8 cellular contexts compared by ENCODE assay signal in the genomic region with DNA sequence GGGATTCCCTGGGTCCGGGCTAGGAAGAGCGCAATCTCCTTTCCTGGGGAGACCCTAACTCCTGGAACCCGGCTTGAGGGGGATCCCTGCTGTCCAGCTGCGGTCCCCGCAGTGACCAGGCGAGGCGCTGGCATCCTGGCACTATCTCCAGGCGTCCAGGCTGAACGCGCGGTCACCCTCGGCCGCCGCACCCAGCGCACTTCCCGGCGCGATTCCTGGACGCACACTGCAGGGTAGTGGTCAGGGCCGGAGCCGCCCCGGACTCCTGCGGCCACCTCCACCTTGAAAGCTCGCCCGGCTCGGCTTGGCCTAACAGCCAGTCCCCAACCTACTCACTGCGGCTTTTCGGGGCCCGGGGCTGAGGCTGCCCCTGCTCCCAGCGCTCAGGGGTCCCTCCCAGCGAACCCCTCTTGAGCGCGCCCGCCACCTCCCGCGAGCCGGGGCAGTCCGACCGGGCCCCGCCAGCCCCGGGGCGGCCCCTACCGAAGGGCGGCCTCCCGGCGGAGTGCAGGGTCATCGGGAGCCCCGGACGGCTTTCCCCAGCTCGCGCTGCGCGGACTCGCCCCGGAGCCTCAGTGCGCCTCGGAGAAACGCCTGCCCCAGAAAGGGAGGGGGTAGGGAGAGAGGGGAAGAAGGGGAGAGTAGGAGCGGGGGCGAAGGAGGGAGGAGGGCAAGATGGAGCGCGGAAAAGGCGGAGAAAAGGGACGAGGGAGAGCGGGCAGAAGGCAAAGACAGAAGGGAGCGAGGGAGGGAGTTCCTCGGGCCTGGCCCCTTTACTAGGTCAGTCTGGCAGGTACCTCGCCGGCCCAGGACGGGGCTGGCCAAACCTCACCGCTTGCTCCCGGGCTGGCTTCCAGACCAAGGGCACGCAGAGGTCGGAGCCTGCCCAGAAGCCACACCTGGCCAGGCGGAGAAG.
DNase-seq lines count a peak whose midpoint lies in the region; ATAC-seq and TF ChIP-seq lines count a peak whose summit lies in the region.

No MANE protein-coding gene starts in this region.

- H3K4me1 Mint-ChIP-seq in stimulated activated naive B cell treated with anti-CD40 and anti-IgM and Interleukin-4, amounts not matched to agents 10 μg/mL and 1 μg/mL and 100 μg/mL, for 72 hours, result peaks cover 23 to 42% of the 10 kb centered on the region in 2 donors

- no peaks in the 10 kb centered on the region for H3K9me3 Mint-ChIP-seq in stimulated activated naive B cell treated with anti-CD40 and anti-IgM and Interleukin-4, amounts not matched to agents 10 μg/mL and 1 μg/mL and 100 μg/mL, for 72 hours

- peaks cover 12 to 25% of the 10 kb centered on the region in 2 donors for H3K27me3 Mint-ChIP-seq in stimulated activated naive B cell treated with anti-CD40 and anti-IgM and Interleukin-4, amounts not matched to agents 10 μg/mL and 1 μg/mL and 100 μg/mL, for 72 hours

- H3K27ac Mint-ChIP-seq in stimulated activated naive B cell treated with anti-CD40 and anti-IgM and Interleukin-4, amounts not matched to agents 10 μg/mL and 1 μg/mL and 100 μg/mL, for 72 hours, result peak overlapping the region; percentile 73

- no peak for TF ChIP-seq EP300 in Ishikawa (IDR thresholded peaks at IDR 0.05; ENCODE audit: borderline replicate concordance)

- peak overlapping the region; percentile 17 for H3K27ac ChIP-seq in caudate nucleus (ENCODE audit: low read depth, low read length)

- peaks cover 2 to 6% of the 10 kb centered on the region in 2 donors for H3K36me3 Mint-ChIP-seq in stimulated activated naive B cell treated with anti-CD40 and anti-IgM and Interleukin-4, amounts not matched to agents 10 μg/mL and 1 μg/mL and 100 μg/mL, for 72 hours

- peak; percentile 59 for TF ChIP-seq RAD21 in Ishikawa (IDR thresholded peaks at IDR 0.05; ENCODE audit: low read depth)

- ATAC-seq in GM19351 (IDR thresholded peaks at IDR 0.05; ENCODE audit: unreplicated experiment), result peak; percentile 67
- ATAC-seq in stimulated activated naive B cell treated with anti-CD40 and anti-IgM and Interleukin-4, amounts not matched to agents 10 μg/mL and 1 μg/mL and 100 μg/mL, for 72 hours (replicated peaks), result peak; percentile 70 to 72
- ATAC-seq in GM19324 (IDR thresholded peaks at IDR 0.05; ENCODE audit: low FRiP score, unreplicated experiment), result no peak

- peak; percentile 64 for DNase-seq in AG08395 (ENCODE audit: low spot score)
- DNase-seq in caudate nucleus (lab: John Stamatoyannopoulos, UW), result peak in 42 of 61 donors; percentile 9 to 73 (median 36)
- DNase-seq in kidney tubule cell (ENCODE audit: low spot score), result peak; percentile 67
- DNase-seq in stimulated activated naive B cell treated with anti-CD40 and anti-IgM and Interleukin-4, amounts not matched to agents 10 μg/mL and 1 μg/mL and 100 μg/mL, for 72 hours, result peak; percentile 31
- no peak for DNase-seq in DMS53 (lab: John Stamatoyannopoulos, UW)

- peak overlapping the region; percentile 81 to 88 for H3K4me3 Mint-ChIP-seq in stimulated activated naive B cell treated with anti-CD40 and anti-IgM and Interleukin-4, amounts not matched to agents 10 μg/mL and 1 μg/mL and 100 μg/mL, for 72 hours

TF ChIP-seq in Ishikawa, 13 proteins besides CTCF, POLR2A, EP300 and RAD21:
- TF ChIP-seq ZBTB7A (IDR thresholded peaks at IDR 0.05; ENCODE audit: low read depth), result peak; percentile 40
- TF ChIP-seq, protein P1, sequence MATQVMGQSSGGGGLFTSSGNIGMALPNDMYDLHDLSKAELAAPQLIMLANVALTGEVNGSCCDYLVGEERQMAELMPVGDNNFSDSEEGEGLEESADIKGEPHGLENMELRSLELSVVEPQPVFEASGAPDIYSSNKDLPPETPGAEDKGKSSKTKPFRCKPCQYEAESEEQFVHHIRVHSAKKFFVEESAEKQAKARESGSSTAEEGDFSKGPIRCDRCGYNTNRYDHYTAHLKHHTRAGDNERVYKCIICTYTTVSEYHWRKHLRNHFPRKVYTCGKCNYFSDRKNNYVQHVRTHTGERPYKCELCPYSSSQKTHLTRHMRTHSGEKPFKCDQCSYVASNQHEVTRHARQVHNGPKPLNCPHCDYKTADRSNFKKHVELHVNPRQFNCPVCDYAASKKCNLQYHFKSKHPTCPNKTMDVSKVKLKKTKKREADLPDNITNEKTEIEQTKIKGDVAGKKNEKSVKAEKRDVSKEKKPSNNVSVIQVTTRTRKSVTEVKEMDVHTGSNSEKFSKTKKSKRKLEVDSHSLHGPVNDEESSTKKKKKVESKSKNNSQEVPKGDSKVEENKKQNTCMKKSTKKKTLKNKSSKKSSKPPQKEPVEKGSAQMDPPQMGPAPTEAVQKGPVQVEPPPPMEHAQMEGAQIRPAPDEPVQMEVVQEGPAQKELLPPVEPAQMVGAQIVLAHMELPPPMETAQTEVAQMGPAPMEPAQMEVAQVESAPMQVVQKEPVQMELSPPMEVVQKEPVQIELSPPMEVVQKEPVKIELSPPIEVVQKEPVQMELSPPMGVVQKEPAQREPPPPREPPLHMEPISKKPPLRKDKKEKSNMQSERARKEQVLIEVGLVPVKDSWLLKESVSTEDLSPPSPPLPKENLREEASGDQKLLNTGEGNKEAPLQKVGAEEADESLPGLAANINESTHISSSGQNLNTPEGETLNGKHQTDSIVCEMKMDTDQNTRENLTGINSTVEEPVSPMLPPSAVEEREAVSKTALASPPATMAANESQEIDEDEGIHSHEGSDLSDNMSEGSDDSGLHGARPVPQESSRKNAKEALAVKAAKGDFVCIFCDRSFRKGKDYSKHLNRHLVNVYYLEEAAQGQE (IDR thresholded peaks at IDR 0.05; ENCODE audit: low read depth), result no peak
- TF ChIP-seq TEAD4 (IDR thresholded peaks at IDR 0.05), result no peak
- TF ChIP-seq, protein P2, sequence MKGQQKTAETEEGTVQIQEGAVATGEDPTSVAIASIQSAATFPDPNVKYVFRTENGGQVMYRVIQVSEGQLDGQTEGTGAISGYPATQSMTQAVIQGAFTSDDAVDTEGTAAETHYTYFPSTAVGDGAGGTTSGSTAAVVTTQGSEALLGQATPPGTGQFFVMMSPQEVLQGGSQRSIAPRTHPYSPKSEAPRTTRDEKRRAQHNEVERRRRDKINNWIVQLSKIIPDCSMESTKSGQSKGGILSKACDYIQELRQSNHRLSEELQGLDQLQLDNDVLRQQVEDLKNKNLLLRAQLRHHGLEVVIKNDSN (IDR thresholded peaks at IDR 0.05), result no peak
